Comparison of ENCODE assay signal across 1 cellular context in genomic region chr10:100535338-100535714, GRCh38.
TF ChIP-seq lines count a peak whose summit lies in the region.

No MANE protein-coding gene starts in this region.

TF ChIP-seq in GM23338, 12 proteins besides CTCF, POLR2A, EP300 and RAD21 (continued from another document):
- no peak for TF ChIP-seq ZNF462 (CRISPR knock-in tag; IDR thresholded peaks at IDR 0.05)
- no peak for TF ChIP-seq REST (IDR thresholded peaks at IDR 0.05; ENCODE audit: unreplicated experiment)
- no peak for TF ChIP-seq ZNF331 (CRISPR knock-in tag; IDR thresholded peaks at IDR 0.05; ENCODE audit: low read depth)
- no peak for TF ChIP-seq EZH2 (IDR thresholded peaks at IDR 0.05; ENCODE audit: low read depth, unreplicated experiment)
TF ChIP-seq in GM23338: peak in this region for 0.
